Comparison of ENCODE assay signal across 27 cellular contexts in genomic region chr9:107093365-107094060, GRCh38.
"Had no signal": no experiment of that assay in that cellular context is flagged by ENCODE, and none has a peak within 500 bp of the region (broad histone marks: within the 10 kb centered on the region; RNA-seq: fewer than 3 reads in every experiment).

No MANE protein-coding gene starts in this region.

- H3K4me3 ChIP-seq: neural progenitor cell, ovary, psoas muscle, right lobe of liver, sigmoid colon, smooth muscle cell, spleen, thoracic aorta, thyroid gland, tibial nerve, upper lobe of right lung, uterus had no signal

- H2AFZ ChIP-seq: neural progenitor cell, parathyroid adenoma had no signal

- ATAC-seq: naive thymus-derived CD4-positive, alpha-beta T cell; natural killer cell; psoas muscle; right cardiac atrium; right lobe of liver; stimulated activated memory B cell treated with anti-CD40 and anti-IgM and Interleukin-4, amounts not matched to agents 10 μg/mL and 1 μg/mL and 100 μg/mL, for 72 hours; stimulated activated naive CD8-positive, alpha-beta T cell treated with anti-CD3 and anti-CD28 coated beads, Interleukin-15, amount 100 ng/mL, for 72 hours; stimulated activated naive CD8-positive, alpha-beta T cell treated with anti-CD3 and anti-CD28 coated beads, Interleukin-15, Interleukin-2, amounts not matched to agents 100 U/mL and 50 U/mL, for 24 hours; upper lobe of right lung had no signal

- H3K4me2 ChIP-seq: neural progenitor cell, smooth muscle cell had no signal

- H3K9me3 ChIP-seq: ovary, right lobe of liver, sigmoid colon, thoracic aorta, thyroid gland, upper lobe of right lung, uterus had no signal

- H3K36me3 ChIP-seq: neural progenitor cell, ovary, right lobe of liver, sigmoid colon, spleen, thoracic aorta, thyroid gland, tibial nerve, upper lobe of right lung, uterus had no signal

- H3K79me2 ChIP-seq: parathyroid adenoma had no signal

- H3K4me1 ChIP-seq: neural progenitor cell, parathyroid adenoma, psoas muscle, right lobe of liver, sigmoid colon, spleen, thyroid gland, tibial nerve, upper lobe of right lung, uterus had no signal

- H3K27ac ChIP-seq: neural progenitor cell, ovary, parathyroid adenoma, psoas muscle, right lobe of liver, sigmoid colon, spleen, thoracic aorta, thyroid gland, tibial nerve, upper lobe of right lung, uterus had no signal

- H3K9ac ChIP-seq: neural progenitor cell, parathyroid adenoma had no signal

- H3K27me3 ChIP-seq: neural progenitor cell, ovary, right lobe of liver, sigmoid colon, spleen, thyroid gland, tibial nerve, upper lobe of right lung, uterus had no signal

- DNase-seq: naive thymus-derived CD4-positive, alpha-beta T cell; natural killer cell; occipital lobe; ovary; posterior cingulate gyrus; psoas muscle; right cardiac atrium; right lobe of liver; sigmoid colon; spleen; stimulated activated CD4-positive, alpha-beta T cell treated with anti-CD3 and anti-CD28 coated beads, Interleukin-12 subunit alpha, Interleukin-12 subunit beta, amount 100 ng/mL, for 4 hours; stimulated activated CD4-positive, alpha-beta T cell treated with anti-CD3 and anti-CD28 coated beads, Interleukin-1b, Interleukin-23, amount 100 ng/mL, for 48 hours; stimulated activated CD4-positive, alpha-beta T cell treated with anti-CD3 and anti-CD28 coated beads, Interleukin-4, amount 100 ng/mL, for 1 hour; stimulated activated CD4-positive, alpha-beta T cell treated with anti-CD3 and anti-CD28 coated beads, Interleukin-4, amount 100 ng/mL, for 4 hours; stimulated activated CD8-positive, alpha-beta memory T cell treated with anti-CD3 and anti-CD28 coated beads, Interleukin-4, amount 100 ng/mL, for 48 hours; stimulated activated naive CD4-positive, alpha-beta T cell; stimulated activated naive CD8-positive, alpha-beta T cell treated with anti-CD3 and anti-CD28 coated beads, Interleukin-15, amount 100 ng/mL, for 72 hours; stimulated activated naive CD8-positive, alpha-beta T cell treated with anti-CD3 and anti-CD28 coated beads, Interleukin-15, Interleukin-2, amounts not matched to agents 100 U/mL and 50 U/mL, for 24 hours; thyroid gland; upper lobe of right lung; uterus had no signal
